Comparison of ENCODE assay signal across 1 cellular context in genomic region chr9:34139477-34140146, GRCh38.
TF ChIP-seq lines count a peak whose summit lies in the region.

No MANE protein-coding gene starts in this region.

TF ChIP-seq in GM23338, 12 proteins besides CTCF, POLR2A, EP300 and RAD21 (continued from another document):
- TF ChIP-seq ZNF462 (CRISPR knock-in tag; IDR thresholded peaks at IDR 0.05), result no peak
